ENCODE assay signal across 8 cellular contexts in genomic region chr7:76862241-76862640, GRCh38.
DNase-seq lines count a peak whose midpoint lies in the region; ATAC-seq, FAIRE-seq and TF ChIP-seq lines count a peak whose summit lies in the region.
"Not testable (repeated sequence)": the region's sequence is repeated elsewhere in the genome, so short reads cannot be mapped to it uniquely, and the experiment has no call there.

No MANE protein-coding gene starts in this region.

- TF ChIP-seq CTCF in mesothelial cell of epicardium (IDR thresholded peaks at IDR 0.05; ENCODE audit: unreplicated experiment), result not testable (repeated sequence)

- H3K36me3 Mint-ChIP-seq in activated T-cell treated with anti-CD3 and anti-CD28 coated beads, Interleukin-2, amount 50 U/mL, for 72 hours (ENCODE audit: insufficient read depth in 2 of 2); mesothelial cell of epicardium: not testable (repeated sequence)

- H3K27ac Mint-ChIP-seq in activated T-cell treated with anti-CD3 and anti-CD28 coated beads, Interleukin-2, amount 50 U/mL, for 72 hours, result peak overlapping the region; percentile 19
- H3K27ac Mint-ChIP-seq in mesothelial cell of epicardium, result peak overlapping the region; percentile 9

- not testable (repeated sequence) for DNase-seq in GM12891 (ENCODE audit: insufficient read length, low spot score); activated T-cell treated with anti-CD3 and anti-CD28 coated beads, Interleukin-2, amount 50 U/mL, for 72 hours; mesothelial cell of epicardium (ENCODE audit: low spot score in 2 of 2, unreplicated experiment in 2 of 2)

- ATAC-seq in GM18907 (IDR thresholded peaks at IDR 0.05; ENCODE audit: unreplicated experiment), result peak; percentile 37
- ATAC-seq in GM19395 (IDR thresholded peaks at IDR 0.05; ENCODE audit: unreplicated experiment), result peak; percentile 64
- peak; percentile 53 for ATAC-seq in GM21786 (IDR thresholded peaks at IDR 0.05; ENCODE audit: unreplicated experiment)
- peak; percentile 49 for ATAC-seq in HG03066 (IDR thresholded peaks at IDR 0.05; ENCODE audit: low read depth, unreplicated experiment)
- peak; percentile 44 for ATAC-seq in HG03432 (IDR thresholded peaks at IDR 0.05; ENCODE audit: unreplicated experiment)
- not testable (repeated sequence) for ATAC-seq in activated T-cell treated with anti-CD3 and anti-CD28 coated beads, Interleukin-2, amount 50 U/mL, for 72 hours (replicated peaks in 1 of 2)

- not testable (repeated sequence) for H3K27me3 Mint-ChIP-seq in activated T-cell treated with anti-CD3 and anti-CD28 coated beads, Interleukin-2, amount 50 U/mL, for 72 hours (ENCODE audit: low read depth); mesothelial cell of epicardium (ENCODE audit: low read depth)

- H3K4me3 Mint-ChIP-seq in activated T-cell treated with anti-CD3 and anti-CD28 coated beads, Interleukin-2, amount 50 U/mL, for 72 hours; mesothelial cell of epicardium: not testable (repeated sequence)

- not testable (repeated sequence) for TF ChIP-seq POLR2A in GM12891 (IDR thresholded peaks at IDR 0.05; ENCODE audit: low read depth, low read length)

- H3K4me1 Mint-ChIP-seq in activated T-cell treated with anti-CD3 and anti-CD28 coated beads, Interleukin-2, amount 50 U/mL, for 72 hours (ENCODE audit: low read depth), result not testable (repeated sequence)
- H3K4me1 Mint-ChIP-seq in mesothelial cell of epicardium, result peaks cover 26% of the 10 kb centered on the region

- not testable (repeated sequence) for H3K9me3 Mint-ChIP-seq in activated T-cell treated with anti-CD3 and anti-CD28 coated beads, Interleukin-2, amount 50 U/mL, for 72 hours; mesothelial cell of epicardium

- FAIRE-seq in GM12891 (lab: Jason Lieb, UNC), result peak; percentile 68
